In genomic region chr4:122854444-122854843, GRCh38 we compare ENCODE assay signal across 12 cellular contexts. TPM values are rescaled to one million over a fixed set of nuclear protein-coding genes. Genes with fewer than 3 reads are reported as not detected.
DNase-seq lines count a peak whose midpoint lies in the region; ATAC-seq and TF ChIP-seq lines count a peak whose summit lies in the region.
"Had no signal": no experiment of that assay in that cellular context is flagged by ENCODE, and none has a peak within 500 bp of the region (broad histone marks: within the 10 kb centered on the region; RNA-seq: fewer than 3 reads in every experiment).

No MANE protein-coding gene starts in this region.

- H3K36me3 Mint-ChIP-seq in nephron progenitor cell (ENCODE audit: low read depth): peaks cover 8% of the 10 kb centered on the region
- no peaks in the 10 kb centered on the region for H3K36me3 Mint-ChIP-seq in activated CD4-positive, alpha-beta T cell treated with anti-CD3 and anti-CD28 coated beads for 36 hours (ENCODE audit: low read depth)

- H3K27ac Mint-ChIP-seq in nephron progenitor cell: peak overlapping the region; percentile 50
- H3K27ac Mint-ChIP-seq in activated CD4-positive, alpha-beta T cell treated with anti-CD3 and anti-CD28 coated beads for 36 hours: no peak overlapping the region
- H3K27ac Mint-ChIP-seq: T-helper 1 cell treated with Interleukin-12 subunit alpha and Interleukin-12 subunit beta and Interleukin-4 antibody, amounts not matched to agents 30 μg/mL and 1 μg/mL, for 36 hours had no signal

- H3K36me3 ChIP-seq in uterus: no peaks in the 10 kb centered on the region

- H3K27me3 ChIP-seq in uterus: no peaks in the 10 kb centered on the region

- peaks cover 0 to 7% of the 10 kb centered on the region in 2 donors for H3K4me1 ChIP-seq in uterus

- DNase-seq in amygdala (lab: John Stamatoyannopoulos, UW): peak in 35 of 56 donors; percentile 2 to 83 (median 58)
- peak; percentile 58 for DNase-seq in fibroblast of the aortic adventitia (ENCODE audit: low read depth)
- DNase-seq in nephron progenitor cell: no peak
- peak; percentile 35 to 40 for DNase-seq in uterus
- DNase-seq in COLO668 (lab: John Stamatoyannopoulos, UW; ENCODE audit: unreplicated experiment): no peak
- DNase-seq in activated CD4-positive, alpha-beta T cell treated with anti-CD3 and anti-CD28 coated beads for 36 hours: no peak
- no peak for DNase-seq in hippocampal formation (lab: John Stamatoyannopoulos, UW)
- DNase-seq: activated CD8-positive, alpha-beta memory T cell treated with anti-CD3 and anti-CD28 coated beads, Interleukin-2, amount 50 U/mL, for 48 hours; dermis blood vessel endothelial cell; GF-D8; NCI-H69 had no signal

- no peak for ATAC-seq in activated CD4-positive, alpha-beta T cell treated with anti-CD3 and anti-CD28 coated beads for 36 hours

- TF ChIP-seq CTCF in fibroblast of the aortic adventitia (IDR thresholded peaks at IDR 0.05; ENCODE audit: insufficient read depth, low read length) (no peak), nephron progenitor cell (IDR thresholded peaks at IDR 0.05) (no peak), uterus (IDR thresholded peaks at IDR 0.05) (no peak)

- peak overlapping the region; percentile 57 to 64 for H3K27ac ChIP-seq in uterus

- H3K27me3 Mint-ChIP-seq in nephron progenitor cell (ENCODE audit: low read depth, poor library complexity): no peaks in the 10 kb centered on the region
- H3K27me3 Mint-ChIP-seq in activated CD4-positive, alpha-beta T cell treated with anti-CD3 and anti-CD28 coated beads for 36 hours: peaks cover 17% of the 10 kb centered on the region

- POLR2A ChIA-PET in activated CD4-positive, alpha-beta T cell treated with anti-CD3 and anti-CD28 coated beads for 36 hours (lab: Charles Lee): no interaction called here

- intact Hi-C loops in uterus (cut with DNase I; ENCODE audit: low total_unique reads): no loop called here
- intact Hi-C loops in activated CD4-positive, alpha-beta T cell treated with anti-CD3 and anti-CD28 coated beads for 36 hours (cut with DNase I, micrococcal nuclease): no loop called here

- no peaks in the 10 kb centered on the region for H3K9me3 Mint-ChIP-seq in nephron progenitor cell
- no peaks in the 10 kb centered on the region for H3K9me3 Mint-ChIP-seq in activated CD4-positive, alpha-beta T cell treated with anti-CD3 and anti-CD28 coated beads for 36 hours (ENCODE audit: low read depth)
- H3K9me3 Mint-ChIP-seq: T-helper 1 cell treated with Interleukin-12 subunit alpha and Interleukin-12 subunit beta and Interleukin-4 antibody, amounts not matched to agents 30 μg/mL and 1 μg/mL, for 36 hours had no signal

- TF ChIP-seq POLR2A in uterus (IDR thresholded peaks at IDR 0.05): no peak

- H3K4me3 ChIP-seq in fibroblast of the aortic adventitia (ENCODE audit: low read depth, low read length) (peak overlapping the region; percentile 39), uterus (peak overlapping the region in 1 of 2 donors; percentile 1)

- H3K9me3 ChIP-seq in uterus: no peaks in the 10 kb centered on the region

- CTCF ChIA-PET in activated CD4-positive, alpha-beta T cell treated with anti-CD3 and anti-CD28 coated beads for 36 hours (lab: Charles Lee): interaction anchor here (0.6 to 1.5 kb wide), 4 partner anchors 19 to 108 kb away, joined by 3 to 4 read pairs (median 3); no protein-coding TSS in a partner anchor

- H3K4me3 Mint-ChIP-seq in nephron progenitor cell: no peak overlapping the region
- no peak overlapping the region for H3K4me3 Mint-ChIP-seq in activated CD4-positive, alpha-beta T cell treated with anti-CD3 and anti-CD28 coated beads for 36 hours
- H3K4me3 Mint-ChIP-seq: T-helper 1 cell treated with Interleukin-12 subunit alpha and Interleukin-12 subunit beta and Interleukin-4 antibody, amounts not matched to agents 30 μg/mL and 1 μg/mL, for 36 hours had no signal

- peaks cover 41% of the 10 kb centered on the region for H3K4me1 Mint-ChIP-seq in nephron progenitor cell
- no peaks in the 10 kb centered on the region for H3K4me1 Mint-ChIP-seq in activated CD4-positive, alpha-beta T cell treated with anti-CD3 and anti-CD28 coated beads for 36 hours

RNA-seq across cellular contexts. Expression of gene FGF2, which starts 27.8 kb away (rescaled TPM):
- total RNA-seq in fibroblast of the aortic adventitia (ENCODE audit: low replicate concordance) (16.3 and 79.5 TPM in 2 replicates), uterus (10 to 100 TPM in 3 of 4 donors, 1 to 10 TPM in 1; 5.1 to 57.9 (median 33.5) TPM)
- 1 to 10 TPM in 1 of 2 experiments, under 1 TPM in 1; 0.91 to 1.2 TPM for total RNA-seq in activated CD4-positive, alpha-beta T cell treated with anti-CD3 and anti-CD28 coated beads for 36 hours

Comparison
In these comparisons a context has a peak if more than half of its experiments do, and no peak if none do; other contexts are left out.
1. DNase-seq: peak in amygdala (35 of 56), fibroblast of the aortic adventitia (single experiment) and uterus (2 of 2); none in nephron progenitor cell (single experiment), COLO668 (single experiment), activated CD4-positive, alpha-beta T cell treated with anti-CD3 and anti-CD28 coated beads for 36 hours (single experiment) and hippocampal formation (0 of 2).